Comparison of ENCODE assay signal across 1 cellular context in the genomic region with DNA sequence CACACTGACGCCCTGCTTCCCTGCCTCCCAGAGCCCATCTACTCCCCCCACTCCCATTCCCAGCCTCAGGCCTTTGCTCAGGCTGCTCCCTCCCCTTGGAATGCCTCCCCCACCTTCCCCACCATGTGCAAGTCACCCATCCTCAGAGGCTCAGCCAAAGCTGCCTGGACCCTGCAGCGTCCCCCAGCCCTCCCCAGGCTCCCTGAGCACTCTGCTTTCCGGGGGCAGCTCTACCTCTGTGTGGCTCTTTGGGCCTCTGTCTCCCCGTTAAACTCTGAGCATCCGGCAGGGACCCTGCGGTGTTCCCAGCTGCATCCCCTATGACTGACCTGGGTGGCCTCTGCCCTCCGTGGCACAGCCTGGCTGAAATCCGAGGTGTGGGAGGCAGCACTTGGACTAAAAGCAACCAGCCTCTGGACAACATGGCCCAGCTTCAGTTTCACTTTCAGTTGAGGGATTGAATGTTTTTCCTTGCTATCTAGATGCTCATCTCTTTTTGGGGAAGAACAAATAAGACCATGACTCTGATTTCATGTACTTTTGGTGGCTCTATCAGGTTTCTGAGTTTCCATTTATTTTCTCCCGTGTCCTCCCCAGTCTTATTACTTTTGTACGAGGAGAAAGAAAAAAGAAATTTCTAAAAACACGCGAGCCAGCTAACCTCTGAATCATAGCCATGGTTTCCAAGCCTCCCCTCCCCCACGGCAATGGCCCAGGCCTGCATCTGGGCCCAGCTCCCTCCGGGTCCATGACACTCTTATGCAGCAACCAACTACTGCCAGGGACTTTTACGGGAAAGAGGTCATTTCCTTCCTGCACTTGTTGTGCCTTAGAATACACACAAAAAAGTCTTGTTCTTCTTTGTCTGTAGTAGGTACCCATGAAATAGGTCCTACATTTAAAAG.
A peak's percentile ranks its signal among the peaks of the same experiment; 100 is the strongest.
TF ChIP-seq lines count a peak whose summit lies in the region.

No MANE protein-coding gene starts in this region.

TF ChIP-seq in K562, 482 proteins besides CTCF, POLR2A, EP300 and RAD21 (continued from another document and continues in another):
- no peak for TF ChIP-seq ZNF407 (IDR thresholded peaks at IDR 0.05; ENCODE audit: low read depth)
- no peak for TF ChIP-seq SNAPC5 (CRISPR knock-in tag; IDR thresholded peaks at IDR 0.05)
- no peak for TF ChIP-seq MAZ (CRISPR knock-in tag; conservative IDR thresholded peaks at IDR 0.05 in 1 of 2, IDR thresholded peaks at IDR 0.05 in 1 of 2)
- no peak for TF ChIP-seq TCF7 (IDR thresholded peaks at IDR 0.05; ENCODE audit: borderline replicate concordance)
- TF ChIP-seq ETV5 (CRISPR knock-in tag; IDR thresholded peaks at IDR 0.05; ENCODE audit: low read depth), result no peak
- no peak for TF ChIP-seq MLX (CRISPR knock-in tag; conservative IDR thresholded peaks at IDR 0.05)
- no peak for TF ChIP-seq NFXL1 (CRISPR knock-in tag; IDR thresholded peaks at IDR 0.05)
- TF ChIP-seq TBL1XR1 (IDR thresholded peaks at IDR 0.05; ENCODE audit: low read length in 2 of 2), result no peak
- no peak for TF ChIP-seq TAL1 (IDR thresholded peaks at IDR 0.05)
- TF ChIP-seq CBX5 (IDR thresholded peaks at IDR 0.05; ENCODE audit: borderline replicate concordance, low read depth), result no peak
- TF ChIP-seq, protein P1, sequence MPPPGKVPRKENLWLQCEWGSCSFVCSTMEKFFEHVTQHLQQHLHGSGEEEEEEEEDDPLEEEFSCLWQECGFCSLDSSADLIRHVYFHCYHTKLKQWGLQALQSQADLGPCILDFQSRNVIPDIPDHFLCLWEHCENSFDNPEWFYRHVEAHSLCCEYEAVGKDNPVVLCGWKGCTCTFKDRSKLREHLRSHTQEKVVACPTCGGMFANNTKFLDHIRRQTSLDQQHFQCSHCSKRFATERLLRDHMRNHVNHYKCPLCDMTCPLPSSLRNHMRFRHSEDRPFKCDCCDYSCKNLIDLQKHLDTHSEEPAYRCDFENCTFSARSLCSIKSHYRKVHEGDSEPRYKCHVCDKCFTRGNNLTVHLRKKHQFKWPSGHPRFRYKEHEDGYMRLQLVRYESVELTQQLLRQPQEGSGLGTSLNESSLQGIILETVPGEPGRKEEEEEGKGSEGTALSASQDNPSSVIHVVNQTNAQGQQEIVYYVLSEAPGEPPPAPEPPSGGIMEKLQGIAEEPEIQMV (tag; conservative IDR thresholded peaks at IDR 0.05; ENCODE audit: low read depth), result no peak
- TF ChIP-seq IRF1 (CRISPR knock-in tag; IDR thresholded peaks at IDR 0.05; ENCODE audit: borderline replicate concordance), result no peak
- 0 out of 2 replicates have a peak, but pooled peaks have one; percentile 25 for TF ChIP-seq LEF1 (IDR thresholded peaks at IDR 0.05)
- TF ChIP-seq CEBPZ (IDR thresholded peaks at IDR 0.05; ENCODE audit: borderline replicate concordance, low read depth, low read length), result no peak
- TF ChIP-seq RBM39 (optimal IDR thresholded peaks at IDR 0.05; ENCODE audit: low read depth, low read length), result no peak
- TF ChIP-seq SAFB (IDR thresholded peaks at IDR 0.05; ENCODE audit: borderline replicate concordance, low read depth, low read length), result no peak
- no peak for TF ChIP-seq PPARD (CRISPR knock-in tag; IDR thresholded peaks at IDR 0.05)
- 0 out of 2 replicates have a peak, but pooled peaks have one; percentile 14 for TF ChIP-seq RBFOX2 (IDR thresholded peaks at IDR 0.05; ENCODE audit: low read depth, low read length)
- no peak for TF ChIP-seq NFIX (CRISPR knock-in tag; IDR thresholded peaks at IDR 0.05; ENCODE audit: low read depth)
- TF ChIP-seq GTF2E2 (tag; IDR thresholded peaks at IDR 0.05), result no peak
- no peak for TF ChIP-seq HDAC8 (tag; IDR thresholded peaks at IDR 0.05)
- TF ChIP-seq ZNF23 (CRISPR knock-in tag; IDR thresholded peaks at IDR 0.05), result no peak
- TF ChIP-seq NELFE (IDR thresholded peaks at IDR 0.05; ENCODE audit: insufficient read depth, insufficient read length), result no peak
- no peak for TF ChIP-seq ZKSCAN1 (IDR thresholded peaks at IDR 0.05; ENCODE audit: low read depth, low read length)
- no peak for TF ChIP-seq CHD4 (IDR thresholded peaks at IDR 0.05; ENCODE audit: insufficient read depth, insufficient replicate concordance, low read depth, low read length, poor library complexity, severe bottlenecking)
- no peak for TF ChIP-seq TAF15 (IDR thresholded peaks at IDR 0.05; ENCODE audit: low read depth, low read length)
- no peak for TF ChIP-seq NFE2L1 (tag; IDR thresholded peaks at IDR 0.05; ENCODE audit: borderline replicate concordance, low read depth)
- TF ChIP-seq ZNF197 (CRISPR knock-in tag; IDR thresholded peaks at IDR 0.05; ENCODE audit: low read depth), result no peak
- TF ChIP-seq CREBBP (IDR thresholded peaks at IDR 0.05; ENCODE audit: low read depth, low read length), result no peak
- TF ChIP-seq ADNP (tag; IDR thresholded peaks at IDR 0.05), result no peak
- TF ChIP-seq ZNF398 (CRISPR knock-in tag; IDR thresholded peaks at IDR 0.05), result no peak
- TF ChIP-seq, protein P2, sequence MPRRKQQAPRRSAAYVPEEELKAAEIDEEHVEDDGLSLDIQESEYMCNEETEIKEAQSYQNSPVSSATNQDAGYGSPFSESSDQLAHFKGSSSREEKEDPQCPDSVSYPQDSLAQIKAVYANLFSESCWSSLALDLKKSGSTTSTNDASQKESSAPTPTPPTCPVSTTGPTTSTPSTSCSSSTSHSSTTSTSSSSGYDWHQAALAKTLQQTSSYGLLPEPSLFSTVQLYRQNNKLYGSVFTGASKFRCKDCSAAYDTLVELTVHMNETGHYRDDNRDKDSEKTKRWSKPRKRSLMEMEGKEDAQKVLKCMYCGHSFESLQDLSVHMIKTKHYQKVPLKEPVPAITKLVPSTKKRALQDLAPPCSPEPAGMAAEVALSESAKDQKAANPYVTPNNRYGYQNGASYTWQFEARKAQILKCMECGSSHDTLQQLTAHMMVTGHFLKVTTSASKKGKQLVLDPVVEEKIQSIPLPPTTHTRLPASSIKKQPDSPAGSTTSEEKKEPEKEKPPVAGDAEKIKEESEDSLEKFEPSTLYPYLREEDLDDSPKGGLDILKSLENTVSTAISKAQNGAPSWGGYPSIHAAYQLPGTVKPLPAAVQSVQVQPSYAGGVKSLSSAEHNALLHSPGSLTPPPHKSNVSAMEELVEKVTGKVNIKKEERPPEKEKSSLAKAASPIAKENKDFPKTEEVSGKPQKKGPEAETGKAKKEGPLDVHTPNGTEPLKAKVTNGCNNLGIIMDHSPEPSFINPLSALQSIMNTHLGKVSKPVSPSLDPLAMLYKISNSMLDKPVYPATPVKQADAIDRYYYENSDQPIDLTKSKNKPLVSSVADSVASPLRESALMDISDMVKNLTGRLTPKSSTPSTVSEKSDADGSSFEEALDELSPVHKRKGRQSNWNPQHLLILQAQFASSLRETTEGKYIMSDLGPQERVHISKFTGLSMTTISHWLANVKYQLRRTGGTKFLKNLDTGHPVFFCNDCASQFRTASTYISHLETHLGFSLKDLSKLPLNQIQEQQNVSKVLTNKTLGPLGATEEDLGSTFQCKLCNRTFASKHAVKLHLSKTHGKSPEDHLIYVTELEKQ (CRISPR knock-in tag; IDR thresholded peaks at IDR 0.05), result no peak
- TF ChIP-seq MYNN (IDR thresholded peaks at IDR 0.05), result peak; percentile 76; the same call in 1 of the 2 replicates
- no peak for TF ChIP-seq MYNN (CRISPR knock-in tag; IDR thresholded peaks at IDR 0.05)
- TF ChIP-seq ZEB2 (IDR thresholded peaks at IDR 0.05), result no peak
- no peak for TF ChIP-seq CEBPG (CRISPR knock-in tag; IDR thresholded peaks at IDR 0.05)
- TF ChIP-seq CEBPG (tag; conservative IDR thresholded peaks at IDR 0.05 in 1 of 2, IDR thresholded peaks at IDR 0.05 in 1 of 2), result no peak
- no peak for TF ChIP-seq ZNF668 (CRISPR knock-in tag; IDR thresholded peaks at IDR 0.05)
